In genomic region chr11:19951558-19952083, GRCh38 we compare ENCODE assay signal across 8 cellular contexts.
A peak's percentile ranks its signal among the peaks of the same experiment; 100 is the strongest.
DNase-seq lines count a peak whose midpoint lies in the region; TF ChIP-seq lines count a peak whose summit lies in the region.

No MANE protein-coding gene starts in this region.

- no peak overlapping the region for H3K9ac ChIP-seq in endodermal cell (ENCODE audit: extremely low read depth, low read length, poor library complexity, severe bottlenecking)
- H3K9ac ChIP-seq in mucosa of rectum (ENCODE audit: low read depth in 1 of 2, low read length in 2 of 2): no peak overlapping the region

- no peak overlapping the region for H3K4me3 Mint-ChIP-seq in endodermal cell

- POLR2A ChIA-PET in GM10248 (lab: Yijun Ruan, JAX): no interaction called here

- peak; percentile 68 for DNase-seq in ACHN
- DNase-seq in GM10248 (ENCODE audit: extremely low spot score): peak; percentile 39
- peak; percentile 15 to 50 for DNase-seq in HAP-1 (ENCODE audit: low spot score in 2 of 2)
- DNase-seq in LHCN-M2 (ENCODE audit: low read depth): peak; percentile 54
- peak; percentile 34 to 89 for DNase-seq in SJCRH30
- DNase-seq in endodermal cell: no peak
- DNase-seq in activated gamma-delta T cell treated with Interleukin-2 at 50 U/mL for 16 hours: no peak

- TF ChIP-seq CTCF in GM10248 (IDR thresholded peaks at IDR 0.05; ENCODE audit: control extremely low read depth, extremely low read depth, low read depth, missing control alignments): peak; percentile 38
- TF ChIP-seq CTCF in endodermal cell (conservative IDR thresholded peaks at IDR 0.05): peak; percentile 81

- in situ Hi-C loops in ACHN (cut with HindIII; ENCODE audit: low pct_ligation_motif_present, low pct_unique_long_range_greater_than_20kb, low sequenced_read_pairs): no loop called here
- in situ Hi-C loops in HAP-1 (cut with MboI; ENCODE audit: low sequenced_read_pairs): loop anchor here (10.0 kb wide), 1 partner anchor 143 kb away; no protein-coding TSS in a partner anchor

- H3K27ac ChIP-seq in SJCRH30 (no peak overlapping the region; the same call in 1 of the 2 replicates), endodermal cell (ENCODE audit: low read depth, low read length) (no peak overlapping the region), mucosa of rectum (ENCODE audit: low read depth in 2 of 2, low read length in 2 of 2) (no peak overlapping the region)

- peaks cover 25% of the 10 kb centered on the region for H3K4me1 Mint-ChIP-seq in endodermal cell

- H3K9me3 ChIP-seq in HAP-1 (no peaks in the 10 kb centered on the region), SJCRH30 (replicated peaks) (no peaks in the 10 kb centered on the region), endodermal cell (ENCODE audit: control insufficient read depth, low read length) (no peaks in the 10 kb centered on the region), mucosa of rectum (ENCODE audit: control insufficient read depth in 2 of 2, low read length in 2 of 2) (no peaks in the 10 kb centered on the region)

- CTCF ChIA-PET in GM10248 (lab: Yijun Ruan, JAX): interaction anchor here (1.2 to 6.3 kb wide), 10 partner anchors 10 to 181 kb away, joined by 3 to 45 read pairs (median 7); no protein-coding TSS in a partner anchor

- H3K27me3 ChIP-seq in HAP-1 (ENCODE audit: low read depth): peaks cover 8% of the 10 kb centered on the region; the same call in 1 of the 2 replicates
- no peaks in the 10 kb centered on the region for H3K27me3 ChIP-seq in SJCRH30
- H3K27me3 ChIP-seq in endodermal cell (ENCODE audit: control insufficient read depth, insufficient read depth, low read length, poor library complexity, severe bottlenecking): no peaks in the 10 kb centered on the region
- no peaks in the 10 kb centered on the region for H3K27me3 ChIP-seq in mucosa of rectum (ENCODE audit: control insufficient read depth in 2 of 2, insufficient read depth in 2 of 2, low read length in 2 of 2)

- H3K9me3 Mint-ChIP-seq in endodermal cell: no peaks in the 10 kb centered on the region

- H3K4me1 ChIP-seq in HAP-1 (peaks cover 10% of the 10 kb centered on the region), SJCRH30 (peaks cover 35% of the 10 kb centered on the region), endodermal cell (ENCODE audit: control insufficient read depth, insufficient read depth, low read length) (peaks cover 13% of the 10 kb centered on the region), mucosa of rectum (ENCODE audit: control insufficient read depth in 2 of 2, insufficient read depth in 2 of 2, low read length in 2 of 2) (peaks cover 3 to 7% of the 10 kb centered on the region in 2 donors)

- no peak overlapping the region for H3K27ac Mint-ChIP-seq in endodermal cell

- 8 to 16% methylated on average over 4 to 5 of the region's 5 CpGs for WGBS in endodermal cell (ENCODE audit: insufficient coverage in 1 of 2, insufficient read length in 1 of 2), 2 experiments

- no peaks in the 10 kb centered on the region for H3K27me3 Mint-ChIP-seq in endodermal cell (ENCODE audit: insufficient read depth)

- H3K36me3 ChIP-seq in HAP-1 (replicated peaks) (no peaks in the 10 kb centered on the region), SJCRH30 (peaks cover 15% of the 10 kb centered on the region), endodermal cell (ENCODE audit: control insufficient read depth, insufficient read depth, low read length) (no peaks in the 10 kb centered on the region), mucosa of rectum (ENCODE audit: control insufficient read depth in 2 of 2, insufficient read depth in 2 of 2, low read length in 2 of 2) (peaks cover 7 to 8% of the 10 kb centered on the region in 2 donors)

- H3K4me3 ChIP-seq in HAP-1 (no peak overlapping the region), SJCRH30 (no peak overlapping the region), endodermal cell (ENCODE audit: low read length) (no peak overlapping the region), mucosa of rectum (ENCODE audit: low read length in 2 of 2) (peak overlapping the region; percentile 46 to 64)

- H3K36me3 Mint-ChIP-seq in endodermal cell (ENCODE audit: low read depth): no peaks in the 10 kb centered on the region

Comparison
In these comparisons a context has a peak if more than half of its experiments do, and no peak if none do; other contexts are left out.
1. DNase-seq: peak in ACHN (single experiment), GM10248 (single experiment), HAP-1 (2 of 2), LHCN-M2 (single experiment) and SJCRH30 (2 of 2); none in endodermal cell (single experiment) and activated gamma-delta T cell treated with Interleukin-2 at 50 U/mL for 16 hours (single experiment).
2. H3K4me3 ChIP-seq: peak in mucosa of rectum (2 of 2); none in HAP-1 (single experiment), SJCRH30 (single experiment) and endodermal cell (single experiment).